ENCODE assay signal across 22 cellular contexts in genomic region chr15:93105510-93105909, GRCh38. TPM values are rescaled to one million over a fixed set of nuclear protein-coding genes. Genes with fewer than 3 reads are reported as not detected.
"Had no signal": no experiment of that assay in that cellular context is flagged by ENCODE, and none has a peak within 500 bp of the region (broad histone marks: within the 10 kb centered on the region; RNA-seq: fewer than 3 reads in every experiment).

No MANE protein-coding gene starts in this region.

- DNase-seq: effector memory CD8-positive, alpha-beta T cell; foreskin keratinocyte; head of caudate nucleus; islet precursor cell; mammary epithelial cell; naive thymus-derived CD4-positive, alpha-beta T cell; nephron progenitor cell; psoas muscle; retina; right lobe of liver; stimulated activated CD4-positive, alpha-beta T cell treated with anti-CD3 and anti-CD28 coated beads, Interleukin-4, amount 100 ng/mL, for 1 hour; stimulated activated CD8-positive, alpha-beta memory T cell treated with anti-CD3 and anti-CD28 coated beads, Interleukin-4, amount 100 ng/mL, for 48 hours; stimulated activated naive CD8-positive, alpha-beta T cell treated with anti-CD3 and anti-CD28 coated beads, Interleukin-15, Interleukin-2, amounts not matched to agents 100 U/mL and 50 U/mL, for 24 hours; thyroid gland had no signal

- ATAC-seq: effector memory CD8-positive, alpha-beta T cell; foreskin keratinocyte; left lobe of liver; naive thymus-derived CD4-positive, alpha-beta T cell; psoas muscle; right lobe of liver; stimulated activated effector memory CD8-positive, alpha-beta T cell treated with anti-CD3 and anti-CD28 coated beads, Interleukin-12 subunit alpha, Interleukin-12 subunit beta, amount 100 ng/mL, for 72 hours; stimulated activated naive CD8-positive, alpha-beta T cell treated with anti-CD3 and anti-CD28 coated beads, Interleukin-15, Interleukin-2, amounts not matched to agents 100 U/mL and 50 U/mL, for 24 hours had no signal

- H3K4me2 ChIP-seq: hepatocyte had no signal

- H3K27ac Mint-ChIP-seq: dendritic cell treated with granulocyte-macrophage colony-stimulating factor and Interleukin-4, amounts not matched to agents 40 ng/mL and 50 ng/mL, for 4 days; effector memory CD8-positive, alpha-beta T cell; naive thymus-derived CD4-positive, alpha-beta T cell; nephron progenitor cell; stimulated activated effector memory CD8-positive, alpha-beta T cell treated with anti-CD3 and anti-CD28 coated beads, Interleukin-12 subunit alpha, Interleukin-12 subunit beta, amount 100 ng/mL, for 72 hours; type B pancreatic cell had no signal

- H3K4me1 ChIP-seq: foreskin keratinocyte, right lobe of liver, suprapubic skin, thyroid gland had no signal

- H3K9me3 ChIP-seq: neutrophil, psoas muscle, right lobe of liver, suprapubic skin, thyroid gland had no signal

- H3K4me3 ChIP-seq: hepatocyte, psoas muscle, right lobe of liver, suprapubic skin, thyroid gland had no signal

- H3K36me3 ChIP-seq: neutrophil, right lobe of liver, suprapubic skin, thyroid gland had no signal

- H2AFZ ChIP-seq: hepatocyte had no signal

- H3K4me3 Mint-ChIP-seq: dendritic cell treated with granulocyte-macrophage colony-stimulating factor and Interleukin-4, amounts not matched to agents 40 ng/mL and 50 ng/mL, for 4 days; effector memory CD8-positive, alpha-beta T cell; naive thymus-derived CD4-positive, alpha-beta T cell; nephron progenitor cell; stimulated activated effector memory CD8-positive, alpha-beta T cell treated with anti-CD3 and anti-CD28 coated beads, Interleukin-12 subunit alpha, Interleukin-12 subunit beta, amount 100 ng/mL, for 72 hours; type B pancreatic cell had no signal

- H3K27ac ChIP-seq: foreskin keratinocyte, hepatocyte, neutrophil, psoas muscle, right lobe of liver, suprapubic skin, thyroid gland had no signal

- H3K9me3 Mint-ChIP-seq: dendritic cell treated with granulocyte-macrophage colony-stimulating factor and Interleukin-4, amounts not matched to agents 40 ng/mL and 50 ng/mL, for 4 days; effector memory CD8-positive, alpha-beta T cell; nephron progenitor cell; stimulated activated effector memory CD8-positive, alpha-beta T cell treated with anti-CD3 and anti-CD28 coated beads, Interleukin-12 subunit alpha, Interleukin-12 subunit beta, amount 100 ng/mL, for 72 hours had no signal

- FAIRE-seq: urothelium cell line had no signal

- H3K27me3 ChIP-seq: foreskin keratinocyte, right lobe of liver, thyroid gland had no signal

- H3K36me3 Mint-ChIP-seq: naive thymus-derived CD4-positive, alpha-beta T cell; stimulated activated effector memory CD8-positive, alpha-beta T cell treated with anti-CD3 and anti-CD28 coated beads, Interleukin-12 subunit alpha, Interleukin-12 subunit beta, amount 100 ng/mL, for 72 hours had no signal

- H3K79me2 ChIP-seq: hepatocyte had no signal

RNA-seq across cellular contexts. Expression of gene RGMA, which starts 16.5 kb away (rescaled TPM):
- polyA plus RNA-seq: naive thymus-derived CD4-positive, alpha-beta T cell had no signal
